ENCODE assay signal across 8 cellular contexts in the genomic region with DNA sequence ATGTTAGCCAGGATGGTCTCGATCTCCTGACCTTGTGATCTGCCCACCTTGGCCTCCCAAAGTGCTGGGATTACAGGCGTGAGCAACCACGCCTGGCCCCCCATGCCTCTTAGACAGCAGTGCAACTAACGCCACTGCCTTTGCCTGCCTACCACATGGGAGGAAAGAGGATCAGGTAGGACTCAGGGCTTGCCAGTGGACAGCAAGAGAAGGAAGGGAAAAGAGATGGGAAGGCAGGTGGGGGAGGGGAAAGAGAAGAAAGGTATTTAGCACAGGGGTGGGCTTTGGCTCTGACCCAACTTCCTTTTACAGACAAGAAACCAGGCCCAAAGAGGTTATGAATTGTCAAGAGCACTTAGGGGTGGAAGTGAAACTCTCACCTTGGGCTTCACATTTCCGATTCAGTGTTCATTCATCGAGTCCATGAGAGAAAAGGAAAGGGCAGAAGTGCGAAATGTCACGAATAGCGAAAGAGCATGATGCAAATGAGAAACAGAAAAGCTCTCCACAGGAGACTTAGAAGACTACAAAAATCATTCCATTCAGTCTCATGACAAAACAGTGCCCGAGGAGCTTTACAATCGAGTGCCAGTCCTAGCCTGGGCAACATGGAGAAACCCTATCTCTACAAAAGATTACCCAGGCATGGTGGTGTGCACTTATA. TPM values are rescaled to one million over a fixed set of nuclear protein-coding genes. Genes with fewer than 3 reads are reported as not detected.
DNase-seq lines count a peak whose midpoint lies in the region; ATAC-seq and TF ChIP-seq lines count a peak whose summit lies in the region.

No MANE protein-coding gene starts in this region.

- H3K27ac ChIP-seq in upper lobe of right lung: no peak overlapping the region

- H3K4me1 ChIP-seq in upper lobe of right lung: peaks cover 18% of the 10 kb centered on the region

- H3K9me3 ChIP-seq in upper lobe of right lung: no peaks in the 10 kb centered on the region

- CTCF ChIA-PET in activated B cell treated with CpG ODN at 0.5 μM for 24 hours (lab: Charles Lee): interaction anchor here (1.3 to 2.5 kb wide), 10 partner anchors 8 to 85 kb away, joined by 4 to 20 read pairs (median 6); partner anchors contain the start of genes CDK5R1 and PSMD11

- H3K4me3 Mint-ChIP-seq in activated B cell treated with CpG ODN at 0.5 μM for 24 hours: peak overlapping the region; percentile 48

- peak; percentile 77 for DNase-seq in activated CD8-positive, alpha-beta memory T cell treated with anti-CD3 and anti-CD28 coated beads for 24 hours
- no peak for DNase-seq in activated CD8-positive, alpha-beta memory T cell treated with anti-CD3 and anti-CD28 coated beads, Interleukin-2, amount 50 U/mL, for 4 hours
- DNase-seq in activated B cell treated with CpG ODN at 0.5 μM for 24 hours (no peak), H4 (ENCODE audit: low spot score) (no peak), NCI-H526 treated with DMSO at 0.1 percent for 48 hours (lab: John Stamatoyannopoulos, UW) (no peak), upper lobe of right lung (no peak)
- peak; percentile 68 for DNase-seq in stimulated activated CD8-positive, alpha-beta memory T cell treated with anti-CD3 and anti-CD28 coated beads, Interleukin-4, amount 100 ng/mL, for 48 hours

- intact Hi-C loops in activated B cell treated with CpG ODN at 0.5 μM for 24 hours (cut with micrococcal nuclease) (loop anchor here (1.0 to 2.0 kb wide), 6 partner anchors 8 to 173 kb away; partner anchors contain the start of genes CDK5R1, PSMD11 and ZNF207), upper lobe of right lung (cut with DNase I) (no loop called here)

- H3K36me3 ChIP-seq in upper lobe of right lung: no peaks in the 10 kb centered on the region

- TF ChIP-seq CTCF in activated B cell treated with CpG ODN at 0.5 μM for 24 hours (IDR thresholded peaks at IDR 0.05) (no peak), upper lobe of right lung (IDR thresholded peaks at IDR 0.05) (no peak)

- H3K27me3 Mint-ChIP-seq in activated B cell treated with CpG ODN at 0.5 μM for 24 hours: no peaks in the 10 kb centered on the region

- H3K4me1 Mint-ChIP-seq in activated B cell treated with CpG ODN at 0.5 μM for 24 hours: peaks cover 79% of the 10 kb centered on the region

- H3K9me3 Mint-ChIP-seq in activated B cell treated with CpG ODN at 0.5 μM for 24 hours: no peaks in the 10 kb centered on the region

- H3K27me3 ChIP-seq in upper lobe of right lung: no peaks in the 10 kb centered on the region

- POLR2A ChIA-PET in activated B cell treated with CpG ODN at 0.5 μM for 24 hours (lab: Charles Lee): interaction anchor here (0.6 to 4.3 kb wide), 22 partner anchors 8 to 1204 kb away, joined by 3 to 90 read pairs (median 8); partner anchors contain the start of genes CDK5R1 and PSMD11

- peak; percentile 48 for ATAC-seq in HG03025 (IDR thresholded peaks at IDR 0.05; ENCODE audit: low FRiP score, unreplicated experiment)
- ATAC-seq in activated B cell treated with CpG ODN at 0.5 μM for 24 hours (ENCODE audit: low read depth): peak; percentile 70
- no peak for ATAC-seq in upper lobe of right lung

- peak overlapping the region; percentile 93 for H3K27ac Mint-ChIP-seq in activated B cell treated with CpG ODN at 0.5 μM for 24 hours

- no peak overlapping the region for H3K4me3 ChIP-seq in upper lobe of right lung

- no peaks in the 10 kb centered on the region for H3K36me3 Mint-ChIP-seq in activated B cell treated with CpG ODN at 0.5 μM for 24 hours (ENCODE audit: low read depth)

RNA-seq across cellular contexts. Expression of gene CDK5R1, which starts 36.4 kb away (rescaled TPM):
- total RNA-seq in activated B cell treated with CpG ODN at 0.5 μM for 24 hours: 9.3 and 9.6 TPM in 2 replicates
- total RNA-seq in H4 (2014; rRNA removed; shearing (Covaris generic)): 2.5 and 3.2 TPM in 2 replicates
- total RNA-seq in upper lobe of right lung: 1.6 TPM

Comparison
In these comparisons a context has a peak if more than half of its experiments do, and no peak if none do; other contexts are left out.
1. DNase-seq: peak in activated CD8-positive, alpha-beta memory T cell treated with anti-CD3 and anti-CD28 coated beads for 24 hours (single experiment) and stimulated activated CD8-positive, alpha-beta memory T cell treated with anti-CD3 and anti-CD28 coated beads, Interleukin-4, amount 100 ng/mL, for 48 hours (single experiment); none in activated CD8-positive, alpha-beta memory T cell treated with anti-CD3 and anti-CD28 coated beads, Interleukin-2, amount 50 U/mL, for 4 hours (single experiment), activated B cell treated with CpG ODN at 0.5 μM for 24 hours (single experiment), H4 (single experiment), NCI-H526 treated with DMSO at 0.1 percent for 48 hours (single experiment) and upper lobe of right lung (single experiment).